Comparison of ENCODE assay signal across 8 cellular contexts in genomic region chr1:205658943-205659581, GRCh38. TPM values are rescaled to one million over a fixed set of nuclear protein-coding genes. Genes with fewer than 3 reads are reported as not detected.
DNase-seq lines count a peak whose midpoint lies in the region; ATAC-seq and TF ChIP-seq lines count a peak whose summit lies in the region.

No MANE protein-coding gene starts in this region.

- H3F3A ChIP-seq in SK-N-SH (replicated peaks; ENCODE audit: insufficient read depth), result peaks cover 8% of the 10 kb centered on the region

- H4K20me1 ChIP-seq in Karpas-422 (ENCODE audit: insufficient read depth, low read depth, low read length) (no peaks in the 10 kb centered on the region), SK-N-SH (ENCODE audit: insufficient read depth) (no peaks in the 10 kb centered on the region; the same call in 1 of the 2 replicates)

- H3K27me3 Mint-ChIP-seq in progenitor cell of endocrine pancreas, result no peaks in the 10 kb centered on the region

- no peak overlapping the region for H2AFZ ChIP-seq in Karpas-422 (ENCODE audit: low read length)
- no peak overlapping the region for H2AFZ ChIP-seq in SK-N-SH (ENCODE audit: low read depth)

- H3K4me3 Mint-ChIP-seq in progenitor cell of endocrine pancreas (ENCODE audit: low read depth), result no peak overlapping the region

- H3K27ac Mint-ChIP-seq in activated naive CD4-positive, alpha-beta T cell treated with anti-CD3 and anti-CD28 coated beads, Interleukin-2, amount 50 U/mL, for 72 hours, result peak overlapping the region in 1 of 2 donors; percentile 75
- no peak overlapping the region for H3K27ac Mint-ChIP-seq in progenitor cell of endocrine pancreas

- no peak overlapping the region for H3K27ac ChIP-seq in Karpas-422 (ENCODE audit: low read length)
- no peak overlapping the region for H3K27ac ChIP-seq in SK-N-SH (ENCODE audit: low read depth in 2 of 2, low read length in 1 of 2)
- no peak overlapping the region for H3K27ac ChIP-seq in vagina

- H3K9ac ChIP-seq in Karpas-422 (ENCODE audit: low read length) (no peak overlapping the region), SK-N-SH (no peak overlapping the region)

- H3K4me3 ChIP-seq in Karpas-422 (ENCODE audit: low read length) (no peak overlapping the region), SK-N-SH (ENCODE audit: low read depth in 2 of 2, low read length in 1 of 2) (no peak overlapping the region; a peak in 1 of 4 replicates), vagina (no peak overlapping the region)

- H3K9me2 ChIP-seq in Karpas-422 (replicated peaks; ENCODE audit: insufficient read depth, low read length) (no peaks in the 10 kb centered on the region), SK-N-SH (no peaks in the 10 kb centered on the region)

- no peak for TF ChIP-seq POLR2A in vagina (IDR thresholded peaks at IDR 0.05)

- H3K4me2 ChIP-seq in Karpas-422 (ENCODE audit: low read depth, low read length, poor library complexity, severe bottlenecking), result no peak overlapping the region
- no peak overlapping the region for H3K4me2 ChIP-seq in SK-N-SH

- H3K9me3 Mint-ChIP-seq in activated naive CD4-positive, alpha-beta T cell treated with anti-CD3 and anti-CD28 coated beads, Interleukin-2, amount 50 U/mL, for 72 hours, result no peaks in the 10 kb centered on the region
- no peaks in the 10 kb centered on the region for H3K9me3 Mint-ChIP-seq in progenitor cell of endocrine pancreas (ENCODE audit: low read depth)

- CTCF ChIA-PET in SK-N-SH (lab: Yijun Ruan, JAX), result interaction anchor here (0.8 to 16.5 kb wide), 58 partner anchors 8 to 447 kb away, joined by 3 to 443 read pairs (median 9); partner anchors contain the start of genes ELK4, RAB29 and SLC45A3

- no peaks in the 10 kb centered on the region for H3K4me1 ChIP-seq in Karpas-422 (ENCODE audit: low read length)
- peaks cover 0 to 4% of the 10 kb centered on the region in 2 experiments; a peak in 1 of 4 replicates for H3K4me1 ChIP-seq in SK-N-SH (ENCODE audit: control insufficient read depth in 1 of 2, insufficient read depth in 2 of 2, low read depth in 1 of 2, low read length in 1 of 2)
- H3K4me1 ChIP-seq in vagina, result no peaks in the 10 kb centered on the region

- H3K36me3 ChIP-seq in Karpas-422 (ENCODE audit: insufficient read depth, low read length) (no peaks in the 10 kb centered on the region), SK-N-SH (replicated peaks in 1 of 2; ENCODE audit: control insufficient read depth in 1 of 2, insufficient read depth in 2 of 2, low read length in 1 of 2) (no peaks in the 10 kb centered on the region), vagina (no peaks in the 10 kb centered on the region)

- DNase-seq in COLO829 (ENCODE audit: low spot score) (peak; percentile 72), Karpas-422 (peak; percentile 87), SK-N-SH (peak; percentile 93), Right ventricle myocardium inferior (ENCODE audit: missing footprints) (peak; percentile 90), progenitor cell of endocrine pancreas (ENCODE audit: low spot score, unreplicated experiment) (peak; percentile 69), vagina (ENCODE audit: extremely low spot score in 2 of 2) (no peak)
- peak; percentile 70 to 82 for DNase-seq in activated naive CD4-positive, alpha-beta T cell treated with anti-CD3 and anti-CD28 coated beads, Interleukin-2, amount 50 U/mL, for 72 hours (ENCODE audit: low spot score in 2 of 2)

- WGBS in SK-N-SH (ENCODE audit: low lambda C conversion rate), result 38% methylated on average over 6 of the region's 20 CpGs

- no peaks in the 10 kb centered on the region for H3K9me3 ChIP-seq in Karpas-422 (ENCODE audit: low read length)
- no peaks in the 10 kb centered on the region for H3K9me3 ChIP-seq in SK-N-SH
- no peaks in the 10 kb centered on the region for H3K9me3 ChIP-seq in vagina

- no peaks in the 10 kb centered on the region for H3K27me3 ChIP-seq in Karpas-422 (ENCODE audit: low read length)
- no peaks in the 10 kb centered on the region for H3K27me3 ChIP-seq in SK-N-SH (ENCODE audit: insufficient read depth)
- H3K27me3 ChIP-seq in vagina, result no peaks in the 10 kb centered on the region

- H3K79me2 ChIP-seq in Karpas-422 (ENCODE audit: low read length) (no peaks in the 10 kb centered on the region), SK-N-SH (ENCODE audit: insufficient read depth) (no peaks in the 10 kb centered on the region)

- peak; percentile 65 for ATAC-seq in GM21381 (IDR thresholded peaks at IDR 0.05; ENCODE audit: unreplicated experiment)
- peak; percentile 92 for ATAC-seq in activated naive CD4-positive, alpha-beta T cell treated with anti-CD3 and anti-CD28 coated beads, Interleukin-2, amount 50 U/mL, for 72 hours
- peak; percentile 83 for ATAC-seq in Right ventricle myocardium inferior

- no peaks in the 10 kb centered on the region for H3K36me3 Mint-ChIP-seq in activated naive CD4-positive, alpha-beta T cell treated with anti-CD3 and anti-CD28 coated beads, Interleukin-2, amount 50 U/mL, for 72 hours
- peaks cover 6% of the 10 kb centered on the region for H3K36me3 Mint-ChIP-seq in progenitor cell of endocrine pancreas (ENCODE audit: insufficient read depth)

- peak; percentile 88 for TF ChIP-seq CTCF in SK-N-SH (IDR thresholded peaks at IDR 0.05)
- peak; percentile 89 for TF ChIP-seq CTCF in progenitor cell of endocrine pancreas (IDR thresholded peaks at IDR 0.05; ENCODE audit: unreplicated experiment)
- peak; percentile 69 to 87 (median 82) for TF ChIP-seq CTCF in vagina (IDR thresholded peaks at IDR 0.05)

- no peak for TF ChIP-seq EP300 in SK-N-SH (IDR thresholded peaks at IDR 0.05; ENCODE audit: borderline replicate concordance in 1 of 2, low read depth in 1 of 2, low read length in 1 of 2)

- POLR2A ChIA-PET in SK-N-SH (lab: Yijun Ruan, JAX), result interaction anchor here (0.5 to 1.3 kb wide), 3 partner anchors 15 to 300 kb away, joined by 3 to 5 read pairs (median 3); no protein-coding TSS in a partner anchor

- TF ChIP-seq RAD21 in SK-N-SH (IDR thresholded peaks at IDR 0.05; ENCODE audit: low read length), result peak; percentile 91

- H3K4me1 Mint-ChIP-seq in progenitor cell of endocrine pancreas (ENCODE audit: low read depth), result no peaks in the 10 kb centered on the region

- intact Hi-C loops in Right ventricle myocardium inferior (cut with DNase I) (loop anchor here (1.0 to 10.0 kb wide), 5 partner anchors 52 to 446 kb away; no protein-coding TSS in a partner anchor), vagina (cut with DNase I) (loop anchor here (5.0 kb wide), 1 partner anchor 67 kb away; no protein-coding TSS in a partner anchor)

TF ChIP-seq in SK-N-SH, 30 proteins besides CTCF, POLR2A, EP300 and RAD21:
- TF ChIP-seq SMC3 (IDR thresholded peaks at IDR 0.05; ENCODE audit: low read depth, low read length), result peak; percentile 91
- TF ChIP-seq SIN3A (IDR thresholded peaks at IDR 0.05; ENCODE audit: borderline replicate concordance, low read depth, low read length), result no peak
- peak; percentile 58; the same call in 1 of the 2 replicates for TF ChIP-seq NFIC (IDR thresholded peaks at IDR 0.05; ENCODE audit: borderline replicate concordance)
- no peak for TF ChIP-seq EZH2phosphoT487 (IDR thresholded peaks at IDR 0.05; ENCODE audit: borderline replicate concordance, low read depth)
- TF ChIP-seq YY1 (IDR thresholded peaks at IDR 0.05; ENCODE audit: low read depth), result no peak

RNA-seq across cellular contexts. Expression of gene SLC45A3, which starts 21.2 kb away (rescaled TPM):
- not detected in 2 replicates for total RNA-seq in Karpas-422 (2014; rRNA removed; shearing (Covaris generic); ENCODE audit: low replicate concordance)
- polyA plus RNA-seq in SK-N-SH (2012; rRNA removed), result 4.6 and 4.7 TPM in 2 replicates
- polyA plus RNA-seq in SK-N-SH (2012; cell fraction: cytosol; rRNA removed), result 2.3 and 3.6 TPM in 2 replicates
- 5.8 and 6.0 TPM in 2 replicates for polyA plus RNA-seq in SK-N-SH (2012; cell fraction: nucleus; rRNA removed)
- 1 to 10 TPM in 1 of 2 donors, under 1 TPM in 1; 0.57 to 1.1 TPM for total RNA-seq in activated naive CD4-positive, alpha-beta T cell treated with anti-CD3 and anti-CD28 coated beads, Interleukin-2, amount 50 U/mL, for 72 hours
- total RNA-seq in Right ventricle myocardium inferior, result 6.5 TPM
- total RNA-seq in progenitor cell of endocrine pancreas, result 8.4 and 8.6 TPM in 2 replicates
- 0.25 TPM for total RNA-seq in vagina

RNA-seq across cellular contexts. Expression of gene ELK4, which starts 27.3 kb away (rescaled TPM):
- 24.4 and 57.3 TPM in 2 replicates for total RNA-seq in Karpas-422 (2014; rRNA removed; shearing (Covaris generic); ENCODE audit: low replicate concordance)
- 2.6 and 3.8 TPM in 2 replicates for polyA plus RNA-seq in SK-N-SH (2012; rRNA removed)
- polyA plus RNA-seq in SK-N-SH (2012; cell fraction: cytosol; rRNA removed), result 4.0 and 5.0 TPM in 2 replicates
- 5.6 and 9.0 TPM in 2 replicates for polyA plus RNA-seq in SK-N-SH (2012; cell fraction: nucleus; rRNA removed)
- total RNA-seq in activated naive CD4-positive, alpha-beta T cell treated with anti-CD3 and anti-CD28 coated beads, Interleukin-2, amount 50 U/mL, for 72 hours, result 10 to 100 TPM; 67.8 to 91.3 TPM
- 35.5 TPM for total RNA-seq in Right ventricle myocardium inferior
- 25.7 and 30.2 TPM in 2 replicates for total RNA-seq in progenitor cell of endocrine pancreas
- 24.1 TPM for total RNA-seq in vagina

Comparison
In these comparisons a context has a peak if more than half of its experiments do, and no peak if none do; other contexts are left out.
1. DNase-seq: peak in COLO829 (single experiment), Karpas-422 (single experiment), SK-N-SH (single experiment), activated naive CD4-positive, alpha-beta T cell treated with anti-CD3 and anti-CD28 coated beads, Interleukin-2, amount 50 U/mL, for 72 hours (2 of 2), Right ventricle myocardium inferior (single experiment) and progenitor cell of endocrine pancreas (single experiment); none in vagina (0 of 2).
2. Peak in every context shown above with its lines, with median percentiles within 50 percentile points of each other: ATAC-seq and CTCF ChIP-seq.